8 cellular contexts compared by ENCODE assay signal in genomic region chr1:91511386-91511785, GRCh38. TPM values are rescaled to one million over a fixed set of nuclear protein-coding genes. Genes with fewer than 3 reads are reported as not detected.
DNase-seq lines count a peak whose midpoint lies in the region; ATAC-seq, FAIRE-seq and TF ChIP-seq lines count a peak whose summit lies in the region.

No MANE protein-coding gene starts in this region.

- no peaks in the 10 kb centered on the region for H3K9me3 Mint-ChIP-seq in WTC11

- H3K27me3 Mint-ChIP-seq in WTC11 (ENCODE audit: low read depth), result no peaks in the 10 kb centered on the region

- H3K36me3 Mint-ChIP-seq in WTC11, result peaks cover 64% of the 10 kb centered on the region

- no peaks in the 10 kb centered on the region for H3K4me1 Mint-ChIP-seq in WTC11

- CTCF ChIA-PET in WTC11 (lab: Charles Lee), result interaction anchor here (0.7 kb wide), 1 partner anchor 240 kb away, joined by 4 read pairs; no protein-coding TSS in a partner anchor

- H3K27ac Mint-ChIP-seq in WTC11, result no peak overlapping the region

- DNase-seq in D721Med (ENCODE audit: insufficient read length, low spot score), result no peak
- peak; percentile 42 for DNase-seq in Jurkat, Clone E6-1 (ENCODE audit: low read depth, low spot score)
- no peak for DNase-seq in WTC11 (ENCODE audit: low spot score)
- DNase-seq in iris pigment epithelial cell (ENCODE audit: low read depth), result peak; percentile 60
- DNase-seq in urothelium cell line (ENCODE audit: low spot score), result peak; percentile 6
- DNase-seq in NCI-H2107 treated with DMSO at 0.1 percent for 48 hours (lab: John Stamatoyannopoulos, UW; ENCODE audit: unreplicated experiment), result no peak
- DNase-seq in SHP77 treated with DMSO at 0.1 percent for 48 hours (lab: John Stamatoyannopoulos, UW), result no peak

- no peak overlapping the region for H3K4me3 Mint-ChIP-seq in WTC11

- peak; percentile 75 for TF ChIP-seq CTCF in D721Med (IDR thresholded peaks at IDR 0.05; ENCODE audit: insufficient read depth, missing control alignments)
- TF ChIP-seq CTCF in WTC11 (IDR thresholded peaks at IDR 0.05), result peak; percentile 19; the same call in 1 of the 2 replicates

- no peak for ATAC-seq in WTC11
- no peak for ATAC-seq in GM19397 (IDR thresholded peaks at IDR 0.05; ENCODE audit: unreplicated experiment)

- FAIRE-seq in D721Med (lab: Jason Lieb, UNC) (peak; percentile 51), urothelium cell line (lab: Jason Lieb, UNC) (no peak)

- H3K4me3 ChIP-seq in Jurkat, Clone E6-1 (ENCODE audit: low read length), result no peak overlapping the region

- POLR2A ChIA-PET in WTC11 (lab: Charles Lee), result no interaction called here

TF ChIP-seq in WTC11, 78 proteins besides CTCF, POLR2A, EP300 and RAD21:
- TF ChIP-seq MAX (CRISPR knock-in tag; IDR thresholded peaks at IDR 0.05) (no peak), STAT6 (CRISPR knock-in tag; conservative IDR thresholded peaks at IDR 0.05; ENCODE audit: low read depth) (no peak), ZNF219 (CRISPR knock-in tag; IDR thresholded peaks at IDR 0.05; ENCODE audit: borderline replicate concordance) (no peak), ZBTB43 (CRISPR knock-in tag; IDR thresholded peaks at IDR 0.05) (no peak), CREM (CRISPR knock-in tag; IDR thresholded peaks at IDR 0.05) (no peak), ZSCAN18 (CRISPR knock-in tag; IDR thresholded peaks at IDR 0.05) (no peak), HMGA2 (CRISPR knock-in tag; IDR thresholded peaks at IDR 0.05) (no peak), NR1H2 (CRISPR knock-in tag; IDR thresholded peaks at IDR 0.05) (no peak), PRDM15 (CRISPR knock-in tag; IDR thresholded peaks at IDR 0.05) (no peak), NR3C1 (CRISPR knock-in tag; conservative IDR thresholded peaks at IDR 0.05; ENCODE audit: low read depth) (no peak), ZNF263 (CRISPR knock-in tag; IDR thresholded peaks at IDR 0.05; ENCODE audit: low read depth) (no peak), JAZF1 (CRISPR knock-in tag; IDR thresholded peaks at IDR 0.05) (no peak), NFE2L1 (CRISPR knock-in tag; IDR thresholded peaks at IDR 0.05) (no peak), HMGXB4 (CRISPR knock-in tag; IDR thresholded peaks at IDR 0.05) (no peak), AR (CRISPR knock-in tag; IDR thresholded peaks at IDR 0.05) (no peak), SP1 (CRISPR knock-in tag; conservative IDR thresholded peaks at IDR 0.05) (no peak)

RNA-seq across cellular contexts. Expression of gene CDC7, which starts 10.7 kb away (rescaled TPM):
- 47.6 TPM for polyA plus RNA-seq in Jurkat, Clone E6-1 (2012; ENCODE audit: insufficient read depth, insufficient read length)
- 41.3 to 49.9 TPM (median 46.9 TPM) in 3 replicates for total RNA-seq in WTC11 (2021)

Comparison
In these comparisons a context has a peak if more than half of its experiments do, and no peak if none do; other contexts are left out.
1. DNase-seq: peak in Jurkat, Clone E6-1 (single experiment), iris pigment epithelial cell (single experiment) and urothelium cell line (single experiment); none in D721Med (single experiment), WTC11 (single experiment), NCI-H2107 treated with DMSO at 0.1 percent for 48 hours (single experiment) and SHP77 treated with DMSO at 0.1 percent for 48 hours (single experiment).